23 cellular contexts compared by ENCODE assay signal in genomic region chr10:109958059-109958458, GRCh38.
"Had no signal": no experiment of that assay in that cellular context is flagged by ENCODE, and none has a peak within 500 bp of the region (broad histone marks: within the 10 kb centered on the region; RNA-seq: fewer than 3 reads in every experiment).

No MANE protein-coding gene starts in this region.

- H3K4me3 ChIP-seq: adrenal gland, ascending aorta, breast epithelium, colonic mucosa, lower lobe of right lung, ovary, psoas muscle, right atrium auricular region, spleen, testis, upper lobe of right lung had no signal

- H3K36me3 ChIP-seq: adrenal gland, ascending aorta, breast epithelium, colonic mucosa, lower lobe of right lung, ovary, right atrium auricular region, spleen, upper lobe of right lung had no signal

- ATAC-seq: activated CD4-positive, CD25-positive, alpha-beta regulatory T cell treated with anti-CD3 and anti-CD28 coated beads, Interleukin-2, amount 50 U/mL, for 24 hours; activated CD8-positive, alpha-beta T cell treated with anti-CD3 and anti-CD28 coated beads for 36 hours; left lobe of liver; naive thymus-derived CD4-positive, alpha-beta T cell had no signal

- H3K27me3 ChIP-seq: adrenal gland, ascending aorta, breast epithelium, colonic mucosa, ovary, right atrium auricular region, spleen, testis, upper lobe of right lung had no signal

- H3K9me3 Mint-ChIP-seq: activated CD4-positive, alpha-beta T cell treated with anti-CD3 and anti-CD28 coated beads, Interleukin-2, amount 10 ng/mL, durations not matched to agents 24 days and 14 days; activated CD8-positive, alpha-beta T cell treated with anti-CD3 and anti-CD28 coated beads for 36 hours; activated T-helper 1 cell treated with anti-CD3 and anti-CD28 coated beads, Interleukin-12 subunit alpha, Interleukin-12 subunit beta, Interleukin-2, Interleukin-4 antibody, amounts not matched to agents 30 ng/mL and 10 ng/mL and 1 ng/mL, durations not matched to agents 14 hours and 24 hours and 36 hours; T-helper 2 cell treated with Interferon-gamma antibody and Interleukin-4, amounts not matched to agents 5 μg/mL and 100 μg/mL, for 36 hours had no signal

- H3K27me3 Mint-ChIP-seq: activated CD8-positive, alpha-beta T cell treated with anti-CD3 and anti-CD28 coated beads for 36 hours; activated naive CD8-positive, alpha-beta T cell had no signal

- H3K4me3 Mint-ChIP-seq: activated CD4-positive, alpha-beta T cell treated with anti-CD3 and anti-CD28 coated beads, Interleukin-2, amount 10 ng/mL, durations not matched to agents 24 days and 14 days; activated CD8-positive, alpha-beta T cell treated with anti-CD3 and anti-CD28 coated beads for 36 hours; activated naive CD8-positive, alpha-beta T cell; activated T-helper 1 cell treated with anti-CD3 and anti-CD28 coated beads, Interleukin-12 subunit alpha, Interleukin-12 subunit beta, Interleukin-2, Interleukin-4 antibody, amounts not matched to agents 30 ng/mL and 10 ng/mL and 1 ng/mL, durations not matched to agents 14 hours and 24 hours and 36 hours; naive thymus-derived CD4-positive, alpha-beta T cell; T-helper 2 cell treated with Interferon-gamma antibody and Interleukin-4, amounts not matched to agents 5 μg/mL and 100 μg/mL, for 36 hours had no signal

- H3K27ac Mint-ChIP-seq: activated CD4-positive, alpha-beta T cell treated with anti-CD3 and anti-CD28 coated beads, Interleukin-2, amount 10 ng/mL, durations not matched to agents 24 days and 14 days; activated CD8-positive, alpha-beta T cell treated with anti-CD3 and anti-CD28 coated beads for 36 hours; activated naive CD8-positive, alpha-beta T cell; activated T-helper 1 cell treated with anti-CD3 and anti-CD28 coated beads, Interleukin-12 subunit alpha, Interleukin-12 subunit beta, Interleukin-2, Interleukin-4 antibody, amounts not matched to agents 30 ng/mL and 10 ng/mL and 1 ng/mL, durations not matched to agents 14 hours and 24 hours and 36 hours; T-helper 2 cell treated with Interferon-gamma antibody and Interleukin-4, amounts not matched to agents 5 μg/mL and 100 μg/mL, for 36 hours had no signal

- DNase-seq: activated CD4-positive, alpha-beta T cell treated with anti-CD3 and anti-CD28 coated beads, Interleukin-2, amount 10 ng/mL, durations not matched to agents 24 days and 14 days; activated CD8-positive, alpha-beta T cell treated with anti-CD3 and anti-CD28 coated beads for 36 hours; activated gamma-delta T cell treated with Interleukin-2 at 50 U/mL for 16 hours; adrenal gland; colonic mucosa; foreskin fibroblast; lower lobe of right lung; naive thymus-derived CD4-positive, alpha-beta T cell; ovary; psoas muscle; spleen; stimulated activated CD4-positive, alpha-beta T cell treated with anti-CD3 and anti-CD28 coated beads, Interleukin-4, amount 100 ng/mL, for 1 hour; stimulated activated naive CD4-positive, alpha-beta T cell; testis; upper lobe of right lung had no signal

- H3K36me3 Mint-ChIP-seq: activated naive CD8-positive, alpha-beta T cell; naive thymus-derived CD4-positive, alpha-beta T cell had no signal
